ENCODE assay signal across 8 cellular contexts in genomic region chr19:49327878-49328544, GRCh38. TPM values are rescaled to one million over a fixed set of nuclear protein-coding genes. Genes with fewer than 3 reads are reported as not detected.
A peak's percentile ranks its signal among the peaks of the same experiment; 100 is the strongest.
DNase-seq lines count a peak whose midpoint lies in the region; ATAC-seq, FAIRE-seq and TF ChIP-seq lines count a peak whose summit lies in the region.

No MANE protein-coding gene starts in this region.

- peaks cover 5% of the 10 kb centered on the region for H3K36me3 ChIP-seq in CD8-positive, alpha-beta memory T cell (ENCODE audit: insufficient read depth, low read length)
- H3K36me3 ChIP-seq in esophagus muscularis mucosa (peaks cover 0 to 17% (median 0%) of the 10 kb centered on the region in 4 donors), small intestine (ENCODE audit: control insufficient read depth in 2 of 2, insufficient read depth in 2 of 2, low read length in 2 of 2) (no peaks in the 10 kb centered on the region)

- peaks cover 34 to 53% (median 49%) of the 10 kb centered on the region in 3 donors for H3K4me1 Mint-ChIP-seq in CD8-positive, alpha-beta memory T cell
- peaks cover 45 to 57% (median 55%) of the 10 kb centered on the region in 3 donors for H3K4me1 Mint-ChIP-seq in IgD-negative memory B cell

- peak overlapping the region in 7 of 8 donors; percentile 0 to 81 (median 42) for H3K27ac Mint-ChIP-seq in CD8-positive, alpha-beta memory T cell
- H3K27ac Mint-ChIP-seq in IgD-negative memory B cell = peak overlapping the region; percentile 80 to 98 (median 98)

- TF ChIP-seq CTCF in esophagus muscularis mucosa (IDR thresholded peaks at IDR 0.05) = peak; percentile 56 to 73 (median 60)

- no peaks in the 10 kb centered on the region for H3K27me3 Mint-ChIP-seq in CD8-positive, alpha-beta memory T cell
- peaks cover 3% of the 10 kb centered on the region for H3K27me3 Mint-ChIP-seq in IgD-negative memory B cell

- H3K4me3 Mint-ChIP-seq in CD8-positive, alpha-beta memory T cell = no peak overlapping the region
- H3K4me3 Mint-ChIP-seq in IgD-negative memory B cell = peak overlapping the region; percentile 66 to 93 (median 79)

- TF ChIP-seq POLR2A in esophagus muscularis mucosa (IDR thresholded peaks at IDR 0.05; ENCODE audit: low read depth) = no peak

- H3K27ac ChIP-seq in CD8-positive, alpha-beta memory T cell (ENCODE audit: low read depth, low read length) = no peak overlapping the region
- H3K27ac ChIP-seq in esophagus muscularis mucosa (replicated peaks in 1 of 4) = no peak overlapping the region
- no peak overlapping the region for H3K27ac ChIP-seq in small intestine (ENCODE audit: low read depth in 1 of 2, low read length in 1 of 2)

- no peaks in the 10 kb centered on the region for H3K9me3 Mint-ChIP-seq in CD8-positive, alpha-beta memory T cell
- H3K9me3 Mint-ChIP-seq in IgD-negative memory B cell = peaks cover 0 to 1% (median 0%) of the 10 kb centered on the region in 3 donors

- H3K36me3 Mint-ChIP-seq in CD8-positive, alpha-beta memory T cell = peaks cover 6 to 42% (median 20%) of the 10 kb centered on the region in 3 donors
- H3K36me3 Mint-ChIP-seq in IgD-negative memory B cell = peaks cover 14% of the 10 kb centered on the region

- intact Hi-C loops in esophagus muscularis mucosa (cut with DNase I) = loop anchor here (10.0 kb wide), 2 partner anchors 63 to 103 kb away; no protein-coding TSS in a partner anchor

- H3K27me3 ChIP-seq in CD8-positive, alpha-beta memory T cell (ENCODE audit: insufficient read depth, low read length, poor library complexity, severe bottlenecking) = no peaks in the 10 kb centered on the region
- H3K27me3 ChIP-seq in esophagus muscularis mucosa (no peaks in the 10 kb centered on the region), small intestine (ENCODE audit: control insufficient read depth in 2 of 2, insufficient read depth in 2 of 2, low read length in 2 of 2) (no peaks in the 10 kb centered on the region)

- CTCF ChIA-PET in CD8-positive, alpha-beta memory T cell (lab: Charles Lee) = interaction anchor here (0.7 to 2.7 kb wide), 3 partner anchors 12 to 27 kb away, joined by 4 to 9 read pairs (median 4); no protein-coding TSS in a partner anchor

- H3K4me1 ChIP-seq in CD8-positive, alpha-beta memory T cell (ENCODE audit: insufficient read depth, low read length) = peaks cover 30% of the 10 kb centered on the region
- H3K4me1 ChIP-seq in esophagus muscularis mucosa (no peaks in the 10 kb centered on the region), small intestine (ENCODE audit: control insufficient read depth in 2 of 2, insufficient read depth in 1 of 2, low read depth in 1 of 2, low read length in 1 of 2) (no peaks in the 10 kb centered on the region)

- H3K4me3 ChIP-seq in CD8-positive, alpha-beta memory T cell (ENCODE audit: low read length) = no peak overlapping the region
- H3K4me3 ChIP-seq in esophagus muscularis mucosa (no peak overlapping the region), small intestine (ENCODE audit: low read depth in 1 of 2, low read length in 2 of 2) (no peak overlapping the region)

- TF ChIP-seq EP300 in esophagus muscularis mucosa (IDR thresholded peaks at IDR 0.05) = no peak

- no peak for ATAC-seq in GM21360 (IDR thresholded peaks at IDR 0.05; ENCODE audit: unreplicated experiment)
- ATAC-seq in HG03175 (IDR thresholded peaks at IDR 0.05; ENCODE audit: unreplicated experiment) = no peak
- no peak for ATAC-seq in HG02588 (IDR thresholded peaks at IDR 0.05; ENCODE audit: unreplicated experiment)

- no peak for FAIRE-seq in small intestine (lab: Jason Lieb, UNC)

- DNase-seq in CD8-positive, alpha-beta memory T cell = peak in 3 of 5 donors; percentile 17 to 25 (median 23)
- peak; percentile 68 for DNase-seq in activated CD4-positive, alpha-beta T cell treated with anti-CD3 and anti-CD28 coated beads for 48 hours
- DNase-seq in esophagus muscularis mucosa (ENCODE audit: extremely low spot score) (peak; percentile 34), small intestine (peak; percentile 45)

- 67% methylated on average over 2 of the region's 2 CpGs for WGBS in esophagus muscularis mucosa
- 5 to 42% (median 23%) methylated on average over 2 of the region's 2 CpGs for WGBS in small intestine, 3 donors

- POLR2A ChIA-PET in CD8-positive, alpha-beta memory T cell (lab: Charles Lee) = no interaction called here

- no peaks in the 10 kb centered on the region for H3K9me3 ChIP-seq in CD8-positive, alpha-beta memory T cell (ENCODE audit: low read length)
- H3K9me3 ChIP-seq in esophagus muscularis mucosa (no peaks in the 10 kb centered on the region), small intestine (ENCODE audit: control insufficient read depth, low read depth) (no peaks in the 10 kb centered on the region)

RNA-seq across cellular contexts. Expression of gene SLC6A16, which starts 3.0 kb away (rescaled TPM):
- 1 to 10 TPM; 1.1 to 1.2 TPM for total RNA-seq in CD8-positive, alpha-beta memory T cell
- 1.7 TPM for polyA plus RNA-seq in CD8-positive, alpha-beta memory T cell
- polyA plus RNA-seq in IgD-negative memory B cell (11.6 TPM), small intestine (1 to 10 TPM in 1 of 3 donors, under 1 TPM in 1, not detected in 1; 0.34 to 1.4 TPM)
- 1 to 10 TPM in 3 of 4 donors, under 1 TPM in 1; 0.83 to 4.1 (median 2.5) TPM for total RNA-seq in esophagus muscularis mucosa

RNA-seq across cellular contexts. Expression of gene CD37, which starts 7.2 kb away (rescaled TPM):
- 100 to 1,000 TPM; 116 to 127 TPM for total RNA-seq in CD8-positive, alpha-beta memory T cell
- 188 TPM for polyA plus RNA-seq in CD8-positive, alpha-beta memory T cell
- polyA plus RNA-seq in IgD-negative memory B cell = 754 TPM
- 10 to 100 TPM in 2 of 4 donors, 1 to 10 TPM in 2; 8.0 to 22.4 (median 11.6) TPM for total RNA-seq in esophagus muscularis mucosa
- 10 to 100 TPM in 1 of 3 donors, 1 to 10 TPM in 2; 2.7 to 11.6 (median 9.2) TPM for polyA plus RNA-seq in small intestine

RNA-seq across cellular contexts. Expression of gene TEAD2, which starts 34.2 kb away (rescaled TPM):
- total RNA-seq in CD8-positive, alpha-beta memory T cell = not detected
- polyA plus RNA-seq in CD8-positive, alpha-beta memory T cell = not detected
- polyA plus RNA-seq in IgD-negative memory B cell = 6.3 TPM
- total RNA-seq in esophagus muscularis mucosa = 10 to 100 TPM; 40.7 to 73.2 (median 60.5) TPM
- polyA plus RNA-seq in small intestine = 10 to 100 TPM in 1 of 3 donors, 1 to 10 TPM in 2; 1.8 to 17.2 (median 6.5) TPM

RNA-seq across cellular contexts. Expression of gene DKKL1, which starts 35.7 kb away (rescaled TPM):
- total RNA-seq in CD8-positive, alpha-beta memory T cell = not detected
- polyA plus RNA-seq in CD8-positive, alpha-beta memory T cell = not detected
- polyA plus RNA-seq in IgD-negative memory B cell = 1.1 TPM
- under 1 TPM in 3 of 4 donors, not detected in 1; 0.40 to 0.83 (median 0.83) TPM for total RNA-seq in esophagus muscularis mucosa
- polyA plus RNA-seq in small intestine = under 1 TPM in 1 of 3 donors, not detected in 2; 0.19 TPM

Comparison
In these comparisons a context has a peak if more than half of its experiments do, and no peak if none do; other contexts are left out.
1. H3K4me3 Mint-ChIP-seq: peak in IgD-negative memory B cell (4 of 4); none in CD8-positive, alpha-beta memory T cell (0 of 7).
2. RNA of gene CD37, which starts 7.2 kb away (polyA plus RNA-seq): 754 TPM in IgD-negative memory B cell (single experiment) and 188 TPM in CD8-positive, alpha-beta memory T cell (single experiment); 2.7 to 11.6 TPM in small intestine; every median in the first group is over 10 times any median in the second.
3. Peak in every context shown above with its lines, with median percentiles within 50 percentile points of each other: DNase-seq.